In genomic region chr13:27621366-27622101, GRCh38 we compare ENCODE assay signal across 8 cellular contexts. TPM values are rescaled to one million over a fixed set of nuclear protein-coding genes. Genes with fewer than 3 reads are reported as not detected.
DNase-seq lines count a peak whose midpoint lies in the region; ATAC-seq, FAIRE-seq and TF ChIP-seq lines count a peak whose summit lies in the region.

TSS of gene POLR1D (plus strand) at chr13:27621892. CDS start at chr13:27621984, 92 bp downstream.

- peak within 1 kb of the TSS; percentile 95 for H3K4me3 Mint-ChIP-seq in astrocyte (ENCODE audit: unreplicated experiment)

- H4K20me1 ChIP-seq in astrocyte (ENCODE audit: insufficient read depth, low read length): peaks cover 69% of the 10 kb centered on the region

- peaks cover 7% of the 10 kb centered on the region for H3K36me3 ChIP-seq in astrocyte (ENCODE audit: insufficient read depth, low read length)

- H3K4me1 Mint-ChIP-seq in astrocyte (ENCODE audit: low read depth, unreplicated experiment): peaks cover 21% of the 10 kb centered on the region

- H3K79me2 ChIP-seq in astrocyte (ENCODE audit: insufficient read depth, low read length): peaks cover 77% of the 10 kb centered on the region

- TF ChIP-seq CTCF in astrocyte (IDR thresholded peaks at IDR 0.05; ENCODE audit: insufficient read depth, low read depth, low read length): no peak

- no peaks in the 10 kb centered on the region for H3K9me3 ChIP-seq in astrocyte (ENCODE audit: insufficient read depth, low read depth, low read length)

- FAIRE-seq in astrocyte (lab: Jason Lieb, UNC): no peak

- peak within 1 kb of the TSS; percentile 96 for H2AFZ ChIP-seq in astrocyte (ENCODE audit: low read depth, low read length)

- H3K27me3 ChIP-seq in astrocyte (ENCODE audit: insufficient read depth, low read length): no peaks in the 10 kb centered on the region

- H3K4me2 ChIP-seq in astrocyte (ENCODE audit: low read length): peak within 1 kb of the TSS; percentile 95

- peak within 1 kb of the TSS; percentile 69 for H3K27ac ChIP-seq in astrocyte (ENCODE audit: low read depth, low read length)

- H3K27ac Mint-ChIP-seq in astrocyte (ENCODE audit: unreplicated experiment): peak within 1 kb of the TSS; percentile 77

- peaks cover 5% of the 10 kb centered on the region for H3K4me1 ChIP-seq in astrocyte (ENCODE audit: insufficient read depth, low read length)

- DNase-seq in NCI-H146 treated with DMSO at 0.1 percent for 48 hours (lab: John Stamatoyannopoulos, UW; ENCODE audit: unreplicated experiment) (peak; percentile 81), T-helper 9 cell (peak; percentile 78), astrocyte (ENCODE audit: low read depth) (peak; percentile 39), hepatic stellate cell (ENCODE audit: low spot score) (peak; percentile 74), renal cortical epithelial cell (ENCODE audit: low read depth) (peak; percentile 81), OCI-M2 (lab: John Stamatoyannopoulos, UW; ENCODE audit: unreplicated experiment) (no peak)

- no peaks in the 10 kb centered on the region for H3K9me3 Mint-ChIP-seq in astrocyte (ENCODE audit: unreplicated experiment)

- H3K36me3 Mint-ChIP-seq in astrocyte (ENCODE audit: low read depth, unreplicated experiment): peaks cover 15% of the 10 kb centered on the region

- no peaks in the 10 kb centered on the region for H3K27me3 Mint-ChIP-seq in astrocyte (ENCODE audit: low read depth, unreplicated experiment)

- peak within 1 kb of the TSS; percentile 92 for H3K9ac ChIP-seq in astrocyte (ENCODE audit: low read length)

- ATAC-seq in GM18499 (IDR thresholded peaks at IDR 0.05; ENCODE audit: insufficient read depth, unreplicated experiment) (peak; percentile 28), HG02798 (IDR thresholded peaks at IDR 0.05; ENCODE audit: poor library complexity, unreplicated experiment) (peak; percentile 76)

- H3K4me3 ChIP-seq in astrocyte (ENCODE audit: insufficient read depth, low read depth, low read length): peak within 1 kb of the TSS; percentile 87

RNA-seq across cellular contexts. Expression of gene POLR1D, which starts in this region (rescaled TPM):
- total RNA-seq in astrocyte: 106 and 118 TPM in 2 replicates
- 69.9 and 88.4 TPM in 2 replicates for total RNA-seq in renal cortical epithelial cell
